ENCODE assay signal across 16 cellular contexts in genomic region chr7:150784954-150785353, GRCh38. TPM values are rescaled to one million over a fixed set of nuclear protein-coding genes. Genes with fewer than 3 reads are reported as not detected.
DNase-seq lines count a peak whose midpoint lies in the region; ATAC-seq and TF ChIP-seq lines count a peak whose summit lies in the region.
"Had no signal": no experiment of that assay in that cellular context is flagged by ENCODE, and none has a peak within 500 bp of the region (broad histone marks: within the 10 kb centered on the region; RNA-seq: fewer than 3 reads in every experiment).

No MANE protein-coding gene starts in this region.

- intact Hi-C loops in esophagus squamous epithelium (cut with DNase I): no loop called here
- intact Hi-C loops in testis (cut with DNase I; ENCODE audit: low total_unique reads): no loop called here
- intact Hi-C loops in mammary epithelial cell (cut with micrococcal nuclease): loop anchor here (5.0 kb wide), 1 partner anchor 112 kb away; no protein-coding TSS in a partner anchor

- BruUV-seq in mammary epithelial cell (replicated peaks; lab: Mats Ljungman, UMichigan): no TSS peak

- H3K27me3 ChIP-seq in Loucy (ENCODE audit: insufficient read depth, low read length, poor library complexity, severe bottlenecking): no peaks in the 10 kb centered on the region
- peaks cover 0 to 15% (median 0%) of the 10 kb centered on the region in 4 donors for H3K27me3 ChIP-seq in esophagus squamous epithelium
- H3K27me3 ChIP-seq in mucosa of rectum (ENCODE audit: control insufficient read depth in 2 of 2, insufficient read depth in 2 of 2, low read length in 2 of 2): no peaks in the 10 kb centered on the region
- no peaks in the 10 kb centered on the region for H3K27me3 ChIP-seq in testis
- peaks cover 7% of the 10 kb centered on the region for H3K27me3 ChIP-seq in mammary epithelial cell (ENCODE audit: insufficient read depth, low read length)

- H3K9me3 ChIP-seq in Loucy (ENCODE audit: insufficient read depth, low read depth, low read length): no peaks in the 10 kb centered on the region
- H3K9me3 ChIP-seq in esophagus squamous epithelium: no peaks in the 10 kb centered on the region
- H3K9me3 ChIP-seq in mucosa of rectum (ENCODE audit: control insufficient read depth in 2 of 2, low read length in 2 of 2): no peaks in the 10 kb centered on the region
- H3K9me3 ChIP-seq in testis: no peaks in the 10 kb centered on the region
- H3K9me3 ChIP-seq in mammary epithelial cell (replicated peaks; ENCODE audit: insufficient read depth, low read length): no peaks in the 10 kb centered on the region
- H3K9me3 ChIP-seq: prostate gland had no signal

- TF ChIP-seq CTCF in Loucy (conservative IDR thresholded peaks at IDR 0.05; ENCODE audit: low read length): no peak
- TF ChIP-seq CTCF in esophagus squamous epithelium (IDR thresholded peaks at IDR 0.05): no peak
- TF ChIP-seq CTCF in testis (IDR thresholded peaks at IDR 0.05): no peak
- TF ChIP-seq CTCF in mammary epithelial cell (conservative IDR thresholded peaks at IDR 0.05 in 1 of 2, IDR thresholded peaks at IDR 0.05 in 1 of 2; ENCODE audit: extremely low read depth in 1 of 2, insufficient read depth in 1 of 2, low read depth in 1 of 2, low read length in 2 of 2): no peak

- H3K27ac ChIP-seq in esophagus squamous epithelium (peak overlapping the region in 3 of 4 donors; percentile 60 to 85 (median 76)), mucosa of rectum (ENCODE audit: low read depth in 2 of 2, low read length in 2 of 2) (peak overlapping the region; percentile 81 to 91), testis (no peak overlapping the region), mammary epithelial cell (ENCODE audit: insufficient read depth, low read depth, low read length) (no peak overlapping the region)
- H3K27ac ChIP-seq: prostate gland had no signal

- 0 out of 2 replicates have a peak overlapping the region, but pooled peaks have one; percentile 23 for H2AFZ ChIP-seq in Loucy (ENCODE audit: low read length)
- no peak overlapping the region for H2AFZ ChIP-seq in mammary epithelial cell (ENCODE audit: low read depth, low read length)

- H4K20me1 ChIP-seq in Loucy (ENCODE audit: insufficient read depth, low read length, poor library complexity, severe bottlenecking): no peaks in the 10 kb centered on the region
- no peaks in the 10 kb centered on the region for H4K20me1 ChIP-seq in mammary epithelial cell (ENCODE audit: insufficient read depth, low read length)

- TF ChIP-seq POLR2A in esophagus squamous epithelium (IDR thresholded peaks at IDR 0.05) (no peak), testis (IDR thresholded peaks at IDR 0.05) (no peak)

- no peak overlapping the region for H3K9ac ChIP-seq in Loucy (ENCODE audit: low read depth, low read length, poor library complexity, severe bottlenecking)
- peak overlapping the region; percentile 47 to 65 for H3K9ac ChIP-seq in mucosa of rectum (ENCODE audit: low read depth in 1 of 2, low read length in 2 of 2)
- no peak overlapping the region for H3K9ac ChIP-seq in mammary epithelial cell (ENCODE audit: insufficient read depth, low read length)

- no peaks in the 10 kb centered on the region for H3F3A ChIP-seq in Loucy (ENCODE audit: low read depth)

- CTCF ChIA-PET in mammary epithelial cell (lab: Charles Lee; ENCODE audit: low non-redundant PET): no interaction called here

- 48 to 65% methylated on average over 3 to 4 of the region's 4 CpGs for WGBS in esophagus squamous epithelium, 2 donors
- 54 to 72% methylated on average over 4 of the region's 4 CpGs for WGBS in testis, 2 donors
- WGBS in mammary epithelial cell (ENCODE audit: low coverage, missing lambda C conversion rate): 77% methylated on average over 4 of the region's 4 CpGs

- in situ Hi-C loops in mammary epithelial cell (cut with MboI; ENCODE audit: low sequenced_read_pairs in 2 of 2): no loop called here

- dilution Hi-C loops in mammary epithelial cell (cut with HindIII; ENCODE audit: low sequenced_read_pairs): no loop called here

- H3K4me1 ChIP-seq in Loucy (ENCODE audit: insufficient read depth, low read length, poor library complexity, severe bottlenecking) (peaks cover 9% of the 10 kb centered on the region), esophagus squamous epithelium (peaks cover 4 to 63% (median 45%) of the 10 kb centered on the region in 3 donors), mucosa of rectum (ENCODE audit: control insufficient read depth in 2 of 2, insufficient read depth in 2 of 2, low read length in 2 of 2) (peaks cover 42 to 54% of the 10 kb centered on the region in 2 donors), testis (peaks cover 20% of the 10 kb centered on the region), mammary epithelial cell (ENCODE audit: insufficient read depth, low read length) (no peaks in the 10 kb centered on the region)
- H3K4me1 ChIP-seq: prostate gland had no signal

- H3K4me3 ChIP-seq in Loucy (ENCODE audit: low read length, poor library complexity, severe bottlenecking) (no peak overlapping the region), esophagus squamous epithelium (no peak overlapping the region), mucosa of rectum (ENCODE audit: low read length in 2 of 2) (peak overlapping the region; percentile 20 to 47), testis (no peak overlapping the region), mammary epithelial cell (replicated peaks in 1 of 3; ENCODE audit: insufficient read depth in 1 of 3, low read depth in 2 of 3, low read length in 3 of 3) (no peak overlapping the region)
- H3K4me3 ChIP-seq: prostate gland had no signal

- DNase-seq in esophagus squamous epithelium (lab: John Stamatoyannopoulos, UW) (no peak), testis (peak; percentile 44), KG1 (lab: John Stamatoyannopoulos, UW) (no peak), mammary epithelial cell (no peak), COLO829 (ENCODE audit: low spot score) (no peak)
- DNase-seq: activated naive CD8-positive, alpha-beta T cell treated with anti-CD3 and anti-CD28 coated beads, Interleukin-2, amount 10 ng/mL, durations not matched to agents 7 days and 5 days; activated T-cell treated with anti-CD3 and anti-CD28 coated beads for 4 hours; CD8-positive, alpha-beta T cell; stimulated activated CD4-positive, alpha-beta T cell treated with anti-CD3 and anti-CD28 coated beads, Interleukin-2, amount 100 ng/mL, for 48 hours; T-cell had no signal

- ATAC-seq in GM19351 (IDR thresholded peaks at IDR 0.05; ENCODE audit: unreplicated experiment): no peak
- ATAC-seq: CD8-positive, alpha-beta T cell; T-cell had no signal

- no peaks in the 10 kb centered on the region for H3K36me3 ChIP-seq in Loucy (ENCODE audit: insufficient read depth, low read length)
- no peaks in the 10 kb centered on the region for H3K36me3 ChIP-seq in esophagus squamous epithelium
- peaks cover 0 to 2% of the 10 kb centered on the region in 2 donors for H3K36me3 ChIP-seq in mucosa of rectum (ENCODE audit: control insufficient read depth in 2 of 2, insufficient read depth in 2 of 2, low read length in 2 of 2)
- no peaks in the 10 kb centered on the region for H3K36me3 ChIP-seq in testis (ENCODE audit: low read depth, missing control alignments)
- no peaks in the 10 kb centered on the region for H3K36me3 ChIP-seq in mammary epithelial cell (ENCODE audit: insufficient read depth, low read length)
- H3K36me3 ChIP-seq: prostate gland had no signal

- H3K79me2 ChIP-seq in Loucy (ENCODE audit: insufficient read depth, low read length) (no peaks in the 10 kb centered on the region), mammary epithelial cell (ENCODE audit: insufficient read depth, low read length) (no peaks in the 10 kb centered on the region)

- H3K9me2 ChIP-seq in Loucy (replicated peaks; ENCODE audit: low read depth, low read length): no peaks in the 10 kb centered on the region

- H3K4me2 ChIP-seq in Loucy (ENCODE audit: low read depth, low read length, poor library complexity, severe bottlenecking): no peak overlapping the region
- no peak overlapping the region for H3K4me2 ChIP-seq in mammary epithelial cell (ENCODE audit: insufficient read depth, low read depth, low read length)

RNA-seq across cellular contexts. Expression of gene TMEM176B, which starts 15.2 kb away (rescaled TPM):
- total RNA-seq in esophagus squamous epithelium (10 to 100 TPM in 2 of 4 donors, 1 to 10 TPM in 2; 3.3 to 54.9 (median 12.4) TPM), testis (1 to 10 TPM; 3.9 to 6.6 TPM), mammary epithelial cell (under 1 TPM in 1 of 2 donors, not detected in 1; 0.17 TPM)
- polyA plus RNA-seq in testis (ENCODE audit: insufficient read depth, low read depth, low replicate concordance) (69.3 TPM), mammary epithelial cell (not detected)
- not detected for polyA minus RNA-seq in mammary epithelial cell
- total RNA-seq: CD8-positive, alpha-beta T cell had no signal

RNA-seq across cellular contexts. Expression of gene TMEM176A, which starts 15.6 kb away (rescaled TPM):
- total RNA-seq in esophagus squamous epithelium (10 to 100 TPM in 2 of 4 donors, 1 to 10 TPM in 2; 2.5 to 35.5 (median 10.7) TPM), testis (1 to 10 TPM; 1.6 to 4.2 TPM), mammary epithelial cell (not detected)
- polyA plus RNA-seq in testis (ENCODE audit: insufficient read depth, low read depth, low replicate concordance) (34.7 TPM), mammary epithelial cell (not detected)
- not detected for polyA minus RNA-seq in mammary epithelial cell

RNA-seq across cellular contexts. Expression of gene GIMAP5, which starts 47.7 kb away (rescaled TPM):
- total RNA-seq in esophagus squamous epithelium: 10 to 100 TPM in 2 of 4 donors, 1 to 10 TPM in 1, under 1 TPM in 1; 0.15 to 29.4 (median 8.2) TPM
- total RNA-seq in testis: 10 to 100 TPM in 1 of 2 donors, 1 to 10 TPM in 1; 8.4 to 10.6 TPM
- polyA plus RNA-seq in testis (ENCODE audit: insufficient read depth, low read depth, low replicate concordance): 13.6 TPM
- total RNA-seq in mammary epithelial cell: not detected
- polyA plus RNA-seq in mammary epithelial cell: not detected
- polyA minus RNA-seq in mammary epithelial cell: not detected
- total RNA-seq: H1, mesothelial cell of epicardium had no signal
- polyA plus RNA-seq: H1 had no signal

Comparison
In these comparisons a context has a peak if more than half of its experiments do, and no peak if none do; other contexts are left out.
1. H3K4me3 ChIP-seq: peak in mucosa of rectum (2 of 2); none in Loucy (single experiment), esophagus squamous epithelium (0 of 4), testis (0 of 2) and mammary epithelial cell (0 of 3).
2. H3K9ac ChIP-seq: peak in mucosa of rectum (2 of 2); none in Loucy (single experiment) and mammary epithelial cell (single experiment).
3. H3K27ac ChIP-seq: peak in esophagus squamous epithelium (3 of 4) and mucosa of rectum (2 of 2); none in testis (0 of 2) and mammary epithelial cell (single experiment).